ENCODE assay signal across 8 cellular contexts in the genomic region with DNA sequence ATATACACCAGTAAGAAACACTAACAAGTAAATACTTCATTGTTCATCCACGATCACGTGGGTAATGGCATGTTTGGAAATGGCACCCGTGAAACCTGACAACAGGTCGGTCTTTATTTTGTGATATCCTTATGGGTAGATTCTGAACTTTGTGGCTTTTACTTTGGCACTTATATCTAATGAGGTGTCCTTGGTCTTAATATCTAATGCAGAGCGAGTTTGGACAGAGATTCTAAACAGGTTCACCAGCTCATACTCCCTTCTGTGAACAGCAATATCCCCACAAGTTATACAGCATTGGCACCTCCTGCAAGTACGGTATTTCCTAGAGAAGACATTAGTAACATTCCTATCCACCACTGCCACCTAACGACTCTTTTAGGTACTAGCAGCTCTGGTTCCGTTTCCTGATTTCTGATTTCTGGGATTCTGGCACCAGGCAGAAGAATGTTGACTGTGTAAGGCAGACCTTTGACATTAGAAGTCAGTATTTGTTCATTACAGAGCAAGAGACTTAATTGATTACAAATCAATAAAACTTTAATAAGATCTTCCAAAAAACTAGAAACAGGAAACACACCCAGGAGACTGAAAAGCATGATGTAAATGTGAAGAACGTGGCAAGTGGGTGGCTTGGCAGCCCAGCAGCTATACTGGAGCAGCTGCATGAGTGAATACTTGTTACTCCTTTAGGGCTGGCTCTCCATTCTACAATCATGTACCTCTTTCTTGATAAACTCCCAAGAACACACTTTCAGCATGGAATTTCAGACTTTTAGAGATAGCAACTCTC. TPM values are rescaled to one million over a fixed set of nuclear protein-coding genes. Genes with fewer than 3 reads are reported as not detected.
A peak's percentile ranks its signal among the peaks of the same experiment; 100 is the strongest.
DNase-seq lines count a peak whose midpoint lies in the region; ATAC-seq and TF ChIP-seq lines count a peak whose summit lies in the region.

No MANE protein-coding gene starts in this region.

- peaks cover 38% of the 10 kb centered on the region for H3K4me1 ChIP-seq in mucosa of descending colon (ENCODE audit: low read depth)

- DNase-seq in activated effector memory CD4-positive, alpha-beta T cell treated with anti-CD3 and anti-CD28 coated beads, Interleukin-2, amount 50 U/mL, for 16 hours = peak; percentile 65
- no peak for DNase-seq in activated effector memory CD4-positive, alpha-beta T cell treated with Interleukin-2 at 50 U/mL for 16 hours
- DNase-seq in NCI-H446 treated with DMSO at 0.1 percent for 48 hours (lab: John Stamatoyannopoulos, UW) (peak; percentile 58), endothelial cell (ENCODE audit: low spot score) (peak; percentile 62), mucosa of descending colon (peak in 1 of 3 donors; percentile 80), type B pancreatic cell (ENCODE audit: extremely low spot score, unreplicated experiment) (no peak)

- H3K4me1 Mint-ChIP-seq in endothelial cell (ENCODE audit: unreplicated experiment) (peaks cover under 1% of the 10 kb centered on the region), type B pancreatic cell (ENCODE audit: unreplicated experiment) (peaks cover 13% of the 10 kb centered on the region)

- H3K27me3 Mint-ChIP-seq in endothelial cell (ENCODE audit: unreplicated experiment) (no peaks in the 10 kb centered on the region), type B pancreatic cell (no peaks in the 10 kb centered on the region)

- peak overlapping the region; percentile 72 for H3K27ac Mint-ChIP-seq in endothelial cell (ENCODE audit: unreplicated experiment)
- peak overlapping the region; percentile 32 for H3K27ac Mint-ChIP-seq in type B pancreatic cell

- no peaks in the 10 kb centered on the region for H3K36me3 ChIP-seq in mucosa of descending colon (ENCODE audit: low read depth)

- H3K9me3 ChIP-seq in mucosa of descending colon = no peaks in the 10 kb centered on the region

- intact Hi-C loops in mucosa of descending colon (cut with DNase I, micrococcal nuclease) = loop anchor here in 1 of 2 donors (10.0 kb wide), 1 partner anchor 156 kb away; no protein-coding TSS in a partner anchor

- H3K4me3 Mint-ChIP-seq in endothelial cell (ENCODE audit: unreplicated experiment) (no peak overlapping the region), type B pancreatic cell (peak overlapping the region; percentile 55)

- H3K36me3 Mint-ChIP-seq in endothelial cell (ENCODE audit: low read depth, unreplicated experiment) = no peaks in the 10 kb centered on the region
- H3K36me3 Mint-ChIP-seq in type B pancreatic cell = peaks cover 5% of the 10 kb centered on the region

- H3K4me3 ChIP-seq in mucosa of descending colon = no peak overlapping the region

- peak; percentile 58 for ATAC-seq in HG03097 (IDR thresholded peaks at IDR 0.05; ENCODE audit: low FRiP score, unreplicated experiment)
- ATAC-seq in activated CD4-positive, CD25-positive, alpha-beta regulatory T cell treated with anti-CD3 and anti-CD28 coated beads, Interleukin-2, amount 50 U/mL, for 24 hours = peak; percentile 68 to 80
- ATAC-seq in mucosa of descending colon = peak; percentile 75

- TF ChIP-seq CTCF in endothelial cell (IDR thresholded peaks at IDR 0.05; ENCODE audit: unreplicated experiment) (peak; percentile 73), mucosa of descending colon (IDR thresholded peaks at IDR 0.05) (peak; percentile 78), type B pancreatic cell (conservative IDR thresholded peaks at IDR 0.05) (peak; percentile 89)

- no peaks in the 10 kb centered on the region for H3K9me3 Mint-ChIP-seq in endothelial cell (ENCODE audit: unreplicated experiment)
- no peaks in the 10 kb centered on the region for H3K9me3 Mint-ChIP-seq in type B pancreatic cell

RNA-seq across cellular contexts. Expression of gene ANG, which starts 2.5 kb away (rescaled TPM):
- total RNA-seq in endothelial cell (ENCODE audit: unreplicated experiment) = 6.5 TPM
- 10 to 100 TPM; 25.0 to 50.1 (median 41.0) TPM for total RNA-seq in mucosa of descending colon
- total RNA-seq in type B pancreatic cell (ENCODE audit: low replicate concordance) = 24.5 and 43.0 TPM in 2 replicates

RNA-seq across cellular contexts. Expression of gene RNASE4, which starts 6.7 kb away (rescaled TPM):
- total RNA-seq in endothelial cell (ENCODE audit: unreplicated experiment) (1.0 TPM), mucosa of descending colon (10 to 100 TPM; 35.9 to 37.4 (median 36.4) TPM), type B pancreatic cell (ENCODE audit: low replicate concordance) (10.5 and 19.3 TPM in 2 replicates)

RNA-seq across cellular contexts. Expression of gene OR6S1, which starts 49.6 kb away (rescaled TPM):
- not detected for total RNA-seq in endothelial cell (ENCODE audit: unreplicated experiment)
- total RNA-seq in mucosa of descending colon = not detected
- not detected in 2 replicates for total RNA-seq in type B pancreatic cell (ENCODE audit: low replicate concordance)

RNA-seq across cellular contexts. Expression of gene EDDM3A, which starts 54.6 kb away (rescaled TPM):
- total RNA-seq in endothelial cell (ENCODE audit: unreplicated experiment) (not detected), mucosa of descending colon (not detected), type B pancreatic cell (ENCODE audit: low replicate concordance) (not detected in 2 replicates)

Comparison
In these comparisons a context has a peak if more than half of its experiments do, and no peak if none do; other contexts are left out.
1. DNase-seq: peak in activated effector memory CD4-positive, alpha-beta T cell treated with anti-CD3 and anti-CD28 coated beads, Interleukin-2, amount 50 U/mL, for 16 hours (single experiment), NCI-H446 treated with DMSO at 0.1 percent for 48 hours (single experiment) and endothelial cell (single experiment); none in activated effector memory CD4-positive, alpha-beta T cell treated with Interleukin-2 at 50 U/mL for 16 hours (single experiment) and type B pancreatic cell (single experiment).
2. Peak in every context shown above with its lines, with median percentiles within 50 percentile points of each other: ATAC-seq and CTCF ChIP-seq.